In genomic region chrX:49043220-49043986, GRCh38 we compare ENCODE assay signal across 8 cellular contexts. TPM values are rescaled to one million over a fixed set of nuclear protein-coding genes. Genes with fewer than 3 reads are reported as not detected.
DNase-seq lines count a peak whose midpoint lies in the region; ATAC-seq and TF ChIP-seq lines count a peak whose summit lies in the region.

TSS of gene TFE3 (minus strand) at chrX:49043357. CDS start at chrX:49043226, 131 bp downstream.

- WGBS in spleen, 5 donors, result 0 to 39% (median 0%) methylated on average over 5 to 67 of the region's 67 CpGs

- H3K27ac ChIP-seq in spleen, result peak within 1 kb of the TSS; percentile 81 to 99 (median 96)

- intact Hi-C loops in spleen (cut with DNase I; ENCODE audit: low total_unique reads), result no loop called here

- H3K4me1 ChIP-seq in spleen, result peaks cover 0 to 48% (median 25%) of the 10 kb centered on the region in 6 donors

- H3K27me3 ChIP-seq in spleen (replicated peaks in 1 of 7), result no peaks in the 10 kb centered on the region

- DNase-seq in AG09309 (ENCODE audit: low read depth) (peak; percentile 97), NCI-H345 treated with DMSO at 0.1 percent for 48 hours (lab: John Stamatoyannopoulos, UW; ENCODE audit: unreplicated experiment) (peak; percentile 94), inferior parietal cortex (ENCODE audit: extremely low spot score) (peak; percentile 95), spleen (peak; percentile 97)
- peak; percentile 77 to 89 (median 87) for DNase-seq in activated CD4-positive, CD25-positive, alpha-beta regulatory T cell (lab: John Stamatoyannopoulos, UW)
- peak; percentile 96 for DNase-seq in central memory CD4-positive, alpha-beta T cell

- peak; percentile 56 for TF ChIP-seq CTCF in AG09309 (IDR thresholded peaks at IDR 0.05; ENCODE audit: control insufficient read depth, insufficient read depth, low read depth, low read length, missing control alignments)
- TF ChIP-seq CTCF in spleen (IDR thresholded peaks at IDR 0.05 in 8 of 11, conservative IDR thresholded peaks at IDR 0.05 in 3 of 11), result peak; percentile 38 to 82 (median 65)

- TF ChIP-seq POLR2A in spleen (IDR thresholded peaks at IDR 0.05), result peak in 1 of 3 donors; percentile 55

- no peaks in the 10 kb centered on the region for H3K9me3 ChIP-seq in spleen

- H3K4me3 ChIP-seq in AG09309 (ENCODE audit: control insufficient read depth, low read depth, low read length) (peak within 1 kb of the TSS; percentile 73), spleen (peak within 1 kb of the TSS; percentile 41 to 83 (median 54))

- H3K36me3 ChIP-seq in spleen, result peaks cover 0 to 13% (median 8%) of the 10 kb centered on the region in 6 donors

- ATAC-seq in GM19023 (IDR thresholded peaks at IDR 0.05; ENCODE audit: unreplicated experiment) (peak; percentile 89), HG03342 (IDR thresholded peaks at IDR 0.05; ENCODE audit: unreplicated experiment) (peak; percentile 87)

RNA-seq across cellular contexts. Expression of gene TFE3, which starts in this region (rescaled TPM):
- 10 to 100 TPM; 47.1 to 79.1 (median 64.9) TPM for total RNA-seq in spleen
- polyA plus RNA-seq in spleen, result 10 to 100 TPM; 16.0 to 35.8 (median 18.7) TPM

Comparison
In these comparisons a context has a peak if more than half of its experiments do, and no peak if none do; other contexts are left out.
1. Peak in every context shown above with its lines: DNase-seq, ATAC-seq, H3K4me3 ChIP-seq and H3K27ac ChIP-seq.